ENCODE assay signal across 24 cellular contexts in the genomic region with DNA sequence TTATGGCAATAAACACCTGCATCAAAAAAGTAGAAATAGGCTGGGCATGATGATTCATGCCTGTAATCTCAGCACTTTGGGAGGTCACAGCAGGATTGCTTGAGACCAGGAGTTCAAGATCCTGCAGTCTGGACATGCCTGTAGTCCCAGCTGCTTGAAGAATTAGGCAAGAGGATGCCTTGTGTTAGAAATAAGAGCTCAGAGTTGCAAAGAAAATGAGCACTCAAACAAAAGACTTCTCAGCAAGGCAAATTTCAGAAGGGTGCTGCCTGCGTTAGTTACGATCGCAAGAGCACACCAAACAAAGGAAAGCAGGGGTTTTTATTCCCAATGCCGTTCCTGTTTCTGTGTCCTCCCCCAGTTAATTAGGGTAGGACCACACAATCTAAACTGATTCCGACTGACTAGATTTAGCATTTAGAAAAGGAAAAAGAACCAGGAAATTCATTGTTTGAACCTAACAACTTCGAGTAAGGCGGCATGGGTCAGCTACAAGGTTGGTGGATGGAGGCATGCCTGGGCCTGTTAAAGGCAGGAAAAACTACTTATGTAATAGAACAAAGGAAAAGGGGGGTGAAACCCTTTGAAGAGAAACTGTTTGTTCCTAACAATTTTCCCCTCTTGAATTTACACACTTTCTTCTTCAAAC. TPM values are rescaled to one million over a fixed set of nuclear protein-coding genes. Genes with fewer than 3 reads are reported as not detected.
A peak's percentile ranks its signal among the peaks of the same experiment; 100 is the strongest.
DNase-seq lines count a peak whose midpoint lies in the region; ATAC-seq and TF ChIP-seq lines count a peak whose summit lies in the region.
"Had no signal": no experiment of that assay in that cellular context is flagged by ENCODE, and none has a peak within 500 bp of the region (broad histone marks: within the 10 kb centered on the region; RNA-seq: fewer than 3 reads in every experiment).

No MANE protein-coding gene starts in this region.

- ATAC-seq in HG03342 (IDR thresholded peaks at IDR 0.05; ENCODE audit: unreplicated experiment) (no peak), right cardiac atrium (no peak), HG02840 (IDR thresholded peaks at IDR 0.05; ENCODE audit: low FRiP score, unreplicated experiment) (no peak)
- ATAC-seq: activated naive CD8-positive, alpha-beta T cell treated with anti-CD3 and anti-CD28 coated beads, Interleukin-2, amount 50 U/mL, for 24 hours; body of pancreas had no signal

- no peaks in the 10 kb centered on the region for H3K9me3 ChIP-seq in HEK293 (ENCODE audit: control insufficient read depth, insufficient read depth, low read depth, low read length)
- peaks cover 3% of the 10 kb centered on the region for H3K9me3 ChIP-seq in neural progenitor cell (ENCODE audit: low read depth)
- H3K9me3 ChIP-seq in right cardiac atrium (ENCODE audit: control insufficient read depth, low read length): peaks cover 3% of the 10 kb centered on the region
- peaks cover 4 to 37% (median 28%) of the 10 kb centered on the region in 3 donors for H3K9me3 ChIP-seq in esophagus squamous epithelium

- TF ChIP-seq CTCF in HEK293 (tag by site-specific recombination; IDR thresholded peaks at IDR 0.05): no peak
- no peak for TF ChIP-seq CTCF in neural progenitor cell (IDR thresholded peaks at IDR 0.05)
- TF ChIP-seq CTCF in esophagus squamous epithelium (IDR thresholded peaks at IDR 0.05): no peak

- WGBS in right cardiac atrium: 82% methylated on average over 7 of the region's 7 CpGs
- WGBS in esophagus squamous epithelium, 2 donors: 92 to 94% methylated on average over 7 of the region's 7 CpGs

- H3K36me3 ChIP-seq in HEK293 (ENCODE audit: control insufficient read depth in 2 of 2, insufficient read depth in 1 of 2, low read length in 2 of 2) (peaks cover 0 to 14% of the 10 kb centered on the region in 2 experiments; a peak in 1 of 3 replicates), neural progenitor cell (peaks cover 4% of the 10 kb centered on the region), esophagus squamous epithelium (peaks cover 0 to 47% (median 0%) of the 10 kb centered on the region in 3 donors)
- H3K36me3 ChIP-seq: neutrophil, thoracic aorta, vagina had no signal

- no peak overlapping the region for H2AFZ ChIP-seq in neural progenitor cell (replicated peaks)

- H3K9ac ChIP-seq in neural progenitor cell: no peak overlapping the region

- POLR2A ChIA-PET in HEK293 (lab: Yijun Ruan, JAX): no interaction called here

- DNase-seq in amniotic epithelial cell (ENCODE audit: low read depth) (peak; percentile 36), epithelial cell of prostate (ENCODE audit: low read depth, low spot score) (no peak), neural progenitor cell (ENCODE audit: low spot score) (peak; percentile 62), right cardiac atrium (no peak), esophagus squamous epithelium (lab: John Stamatoyannopoulos, UW) (no peak)
- DNase-seq: activated CD4-positive, alpha-beta T cell treated with anti-CD3 and anti-CD28 coated beads for 4 hours; activated effector memory CD4-positive, alpha-beta T cell treated with anti-CD3 and anti-CD28 coated beads, Interleukin-2, amount 50 U/mL, for 16 hours; activated naive CD8-positive, alpha-beta T cell treated with anti-CD3 and anti-CD28 coated beads, Interleukin-2, amount 50 U/mL, for 24 hours; activated T-cell treated with anti-CD3 and anti-CD28 coated beads, Interleukin-2, amount 50 U/mL, for 1 hour; body of pancreas; DND-41; NCI-H2081; NCI-H774; sigmoid colon had no signal

- no peaks in the 10 kb centered on the region for H3K4me1 Mint-ChIP-seq in neural progenitor cell

- H3K27ac ChIP-seq in HEK293 (ENCODE audit: extremely low read depth, low read depth, low read length): no peak overlapping the region
- peak overlapping the region; percentile 18 for H3K27ac ChIP-seq in epithelial cell of prostate
- peak overlapping the region; percentile 96 for H3K27ac ChIP-seq in neural progenitor cell
- no peak overlapping the region for H3K27ac ChIP-seq in right cardiac atrium (ENCODE audit: low read length)
- H3K27ac ChIP-seq in esophagus squamous epithelium: no peak overlapping the region
- H3K27ac ChIP-seq: body of pancreas, neutrophil, sigmoid colon, thoracic aorta, vagina had no signal

- H3K4me1 ChIP-seq in HEK293 (ENCODE audit: control insufficient read depth, insufficient read depth, low read length) (no peaks in the 10 kb centered on the region), neural progenitor cell (peaks cover 65% of the 10 kb centered on the region), right cardiac atrium (ENCODE audit: control insufficient read depth, insufficient read depth, low read length) (no peaks in the 10 kb centered on the region), esophagus squamous epithelium (peaks cover 0 to 2% (median 0%) of the 10 kb centered on the region in 3 donors)
- H3K4me1 ChIP-seq: body of pancreas, sigmoid colon, vagina had no signal

- H4K20me1 ChIP-seq in neural progenitor cell (ENCODE audit: low read depth): peaks cover 36% of the 10 kb centered on the region

- H3K27me3 Mint-ChIP-seq in neural progenitor cell (ENCODE audit: insufficient read depth, low read depth): peaks cover 5% of the 10 kb centered on the region
- H3K27me3 Mint-ChIP-seq: activated naive CD8-positive, alpha-beta T cell treated with anti-CD3 and anti-CD28 coated beads, Interleukin-2, amount 50 U/mL, for 24 hours; IgD-negative memory B cell; memory B cell; stimulated activated naive CD8-positive, alpha-beta T cell treated with anti-CD3 and anti-CD28 coated beads, Interleukin-15, Interleukin-2, amounts not matched to agents 100 ng/mL and 50 ng/mL, for 24 hours had no signal

- H3K27me3 ChIP-seq in neural progenitor cell: no peaks in the 10 kb centered on the region
- no peaks in the 10 kb centered on the region for H3K27me3 ChIP-seq in right cardiac atrium (ENCODE audit: control insufficient read depth, insufficient read depth)
- H3K27me3 ChIP-seq in esophagus squamous epithelium: no peaks in the 10 kb centered on the region
- H3K27me3 ChIP-seq: body of pancreas, neutrophil, sigmoid colon, vagina had no signal

- no peak overlapping the region for H3K27ac Mint-ChIP-seq in neural progenitor cell
- H3K27ac Mint-ChIP-seq: activated naive CD8-positive, alpha-beta T cell treated with anti-CD3 and anti-CD28 coated beads, Interleukin-2, amount 50 U/mL, for 24 hours; memory B cell; stimulated activated naive CD8-positive, alpha-beta T cell treated with anti-CD3 and anti-CD28 coated beads, Interleukin-15, Interleukin-2, amounts not matched to agents 100 ng/mL and 50 ng/mL, for 24 hours; T-helper 1 cell treated with Interleukin-12 subunit alpha and Interleukin-12 subunit beta and Interleukin-4 antibody, amounts not matched to agents 30 μg/mL and 1 μg/mL, for 36 hours had no signal

- CTCF ChIA-PET in HEK293 (lab: Yijun Ruan, JAX): no interaction called here

- peaks cover 87% of the 10 kb centered on the region for H3K9me3 Mint-ChIP-seq in neural progenitor cell

- peaks cover 82% of the 10 kb centered on the region for H3K36me3 Mint-ChIP-seq in neural progenitor cell

- H3K79me2 ChIP-seq in neural progenitor cell (ENCODE audit: low read depth): peaks cover 100% of the 10 kb centered on the region

- TF ChIP-seq POLR2A in esophagus squamous epithelium (IDR thresholded peaks at IDR 0.05): no peak

- peaks cover 46% of the 10 kb centered on the region for H3F3A ChIP-seq in neural progenitor cell (ENCODE audit: low read depth)

- no peak overlapping the region for H3K4me3 Mint-ChIP-seq in neural progenitor cell
- H3K4me3 Mint-ChIP-seq: activated naive CD8-positive, alpha-beta T cell treated with anti-CD3 and anti-CD28 coated beads, Interleukin-2, amount 50 U/mL, for 24 hours; IgD-negative memory B cell; memory B cell; stimulated activated naive CD8-positive, alpha-beta T cell treated with anti-CD3 and anti-CD28 coated beads, Interleukin-15, Interleukin-2, amounts not matched to agents 100 ng/mL and 50 ng/mL, for 24 hours; T-helper 1 cell treated with Interleukin-12 subunit alpha and Interleukin-12 subunit beta and Interleukin-4 antibody, amounts not matched to agents 30 μg/mL and 1 μg/mL, for 36 hours had no signal

- H3K4me2 ChIP-seq in neural progenitor cell: peak overlapping the region; percentile 72

- H3K4me3 ChIP-seq in HEK293 (ENCODE audit: low read depth, low read length) (no peak overlapping the region), neural progenitor cell (peak overlapping the region; percentile 31), right cardiac atrium (ENCODE audit: low read length) (no peak overlapping the region), esophagus squamous epithelium (no peak overlapping the region)
- H3K4me3 ChIP-seq: body of pancreas, sigmoid colon, thoracic aorta, vagina had no signal

- intact Hi-C loops in right cardiac atrium (cut with DNase I) (no loop called here), esophagus squamous epithelium (cut with DNase I) (no loop called here)

TF ChIP-seq in HEK293, 187 proteins besides CTCF, POLR2A, EP300 and RAD21 (continues in another document):
- TF ChIP-seq, protein P1, sequence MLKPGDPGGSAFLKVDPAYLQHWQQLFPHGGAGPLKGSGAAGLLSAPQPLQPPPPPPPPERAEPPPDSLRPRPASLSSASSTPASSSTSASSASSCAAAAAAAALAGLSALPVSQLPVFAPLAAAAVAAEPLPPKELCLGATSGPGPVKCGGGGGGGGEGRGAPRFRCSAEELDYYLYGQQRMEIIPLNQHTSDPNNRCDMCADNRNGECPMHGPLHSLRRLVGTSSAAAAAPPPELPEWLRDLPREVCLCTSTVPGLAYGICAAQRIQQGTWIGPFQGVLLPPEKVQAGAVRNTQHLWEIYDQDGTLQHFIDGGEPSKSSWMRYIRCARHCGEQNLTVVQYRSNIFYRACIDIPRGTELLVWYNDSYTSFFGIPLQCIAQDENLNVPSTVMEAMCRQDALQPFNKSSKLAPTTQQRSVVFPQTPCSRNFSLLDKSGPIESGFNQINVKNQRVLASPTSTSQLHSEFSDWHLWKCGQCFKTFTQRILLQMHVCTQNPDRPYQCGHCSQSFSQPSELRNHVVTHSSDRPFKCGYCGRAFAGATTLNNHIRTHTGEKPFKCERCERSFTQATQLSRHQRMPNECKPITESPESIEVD (tag by site-specific recombination; IDR thresholded peaks at IDR 0.05): 0 out of 2 replicates have a peak, but pooled peaks have one; percentile 38
- TF ChIP-seq ZNF114 (tag by site-specific recombination; IDR thresholded peaks at IDR 0.05) (no peak), SETDB1 (IDR thresholded peaks at IDR 0.05; ENCODE audit: insufficient read length, low read length) (peak; percentile 99), ZBTB8A (tag by site-specific recombination; IDR thresholded peaks at IDR 0.05) (no peak), TRIM28 (IDR thresholded peaks at IDR 0.05; ENCODE audit: borderline replicate concordance, low read length) (peak; percentile 97; the same call in 1 of the 2 replicates)

RNA-seq across cellular contexts. Expression of a gene that starts 55.5 kb away (rescaled TPM):
- total RNA-seq in neural progenitor cell (ENCODE audit: low replicate concordance): 108 and 138 TPM in 2 replicates
- 10 to 100 TPM; 51.1 to 55.0 (median 53.0) TPM for total RNA-seq in right cardiac atrium
- 14.6 TPM for polyA plus RNA-seq in right cardiac atrium
- total RNA-seq in esophagus squamous epithelium: 100 to 1,000 TPM; 103 to 150 (median 122) TPM

Comparison
In these comparisons a context has a peak if more than half of its experiments do, and no peak if none do; other contexts are left out.
1. H3K27ac ChIP-seq: peak in epithelial cell of prostate (single experiment) and neural progenitor cell (single experiment); none in HEK293 (single experiment), right cardiac atrium (single experiment) and esophagus squamous epithelium (0 of 4).
2. DNase-seq: peak in amniotic epithelial cell (single experiment) and neural progenitor cell (single experiment); none in epithelial cell of prostate (single experiment), right cardiac atrium (0 of 3) and esophagus squamous epithelium (single experiment).